34 cellular contexts compared by ENCODE assay signal in the genomic region with DNA sequence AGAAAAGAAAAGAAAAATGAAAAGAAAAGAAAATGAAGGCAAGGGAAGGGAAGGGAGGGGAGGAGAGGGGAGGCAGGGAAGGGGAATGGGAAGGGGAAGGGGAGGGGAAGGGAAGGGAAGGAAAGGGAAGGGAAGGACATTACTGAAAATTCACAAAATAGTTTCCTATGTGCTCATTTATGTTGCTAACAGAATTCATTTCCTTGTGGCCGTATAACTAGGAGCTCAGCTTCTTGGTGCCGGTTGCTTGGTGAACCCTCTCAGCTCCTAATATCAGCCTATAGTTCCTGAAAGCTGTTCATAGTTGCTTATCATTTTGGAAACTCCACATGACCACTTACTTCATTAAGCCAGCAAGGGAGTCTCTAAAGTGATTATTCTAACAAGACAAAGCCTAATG.
"Had no signal": no experiment of that assay in that cellular context is flagged by ENCODE, and none has a peak within 500 bp of the region (broad histone marks: within the 10 kb centered on the region; RNA-seq: fewer than 3 reads in every experiment).

No MANE protein-coding gene starts in this region.

- DNase-seq: Karpas-422, Kasumi-1, MG63, MM.1S, MV-4-11, NCI-H1048, NCI-H1092, NCI-H1092 treated with DMSO at 0.1 percent for 48 hours, NCI-H1105, NCI-H1105 treated with DMSO at 0.1 percent for 48 hours, NCI-H1417, NCI-H1417 treated with DMSO at 0.1 percent for 48 hours, NCI-H1436, NCI-H1436 treated with DMSO at 0.1 percent for 48 hours, NCI-H146, NCI-H1694, NCI-H1694 treated with DMSO at 0.1 percent for 48 hours, NCI-H187, NCI-H187 treated with DMSO at 0.1 percent for 48 hours, NCI-H1930, NCI-H2029, NCI-H2029 treated with DMSO at 0.1 percent for 48 hours, NCI-H2081, NCI-H2081 treated with DMSO at 0.1 percent for 48 hours, NCI-H2107, NCI-H2171, NCI-H2171 treated with DMSO at 0.1 percent for 48 hours, NCI-H2227 treated with DMSO at 0.1 percent for 48 hours, NCI-H226, NCI-H345, NCI-H446, NCI-H446 treated with DMSO at 0.1 percent for 48 hours, NCI-H510A, NCI-H510A treated with DMSO at 0.1 percent for 48 hours had no signal

- H3K4me3 ChIP-seq: MG63 had no signal

- H3K9me3 ChIP-seq: MG63 had no signal

- H3K27me3 ChIP-seq: MG63 had no signal

- H3K36me3 ChIP-seq: MG63 had no signal
